In genomic region chr14:31261859-31262739, GRCh38 we compare ENCODE assay signal across 8 cellular contexts. TPM values are rescaled to one million over a fixed set of nuclear protein-coding genes. Genes with fewer than 3 reads are reported as not detected.
DNase-seq lines count a peak whose midpoint lies in the region; ATAC-seq and TF ChIP-seq lines count a peak whose summit lies in the region.

No MANE protein-coding gene starts in this region.

- H3F3A ChIP-seq in DOHH2 (ENCODE audit: control insufficient read depth, insufficient read depth), result 0 out of 2 replicates have a peak, but pooled peaks cover 2% of the 10 kb centered on the region

- no peaks in the 10 kb centered on the region for H3K27me3 ChIP-seq in DOHH2 (ENCODE audit: control insufficient read depth, low read length)
- H3K27me3 ChIP-seq in ovary, result no peaks in the 10 kb centered on the region

- no peaks in the 10 kb centered on the region for H3K9me2 ChIP-seq in DOHH2 (replicated peaks; ENCODE audit: control insufficient read depth, low read length)

- intact Hi-C loops in ovary (cut with DNase I), result no loop called here

- 29 to 35% (median 33%) methylated on average over 6 of the region's 6 CpGs for WGBS in ovary, 3 donors

- peaks cover 20% of the 10 kb centered on the region for H3K4me1 ChIP-seq in DOHH2 (ENCODE audit: control insufficient read depth, low read length)
- peaks cover 3% of the 10 kb centered on the region for H3K4me1 ChIP-seq in ovary (ENCODE audit: insufficient read depth)

- H3K4me2 ChIP-seq in DOHH2 (ENCODE audit: low read length), result peak overlapping the region; percentile 54

- H3K4me3 ChIP-seq in DOHH2 (ENCODE audit: low read length) (peak overlapping the region; percentile 42), choroid plexus epithelial cell (ENCODE audit: low read depth, low read length) (no peak overlapping the region), ovary (no peak overlapping the region)

- H3K36me3 ChIP-seq in DOHH2 (ENCODE audit: control insufficient read depth, low read length) (no peaks in the 10 kb centered on the region), ovary (no peaks in the 10 kb centered on the region)

- TF ChIP-seq EP300 in ovary (IDR thresholded peaks at IDR 0.05), result no peak

- no peak for TF ChIP-seq POLR2A in ovary (IDR thresholded peaks at IDR 0.05)

- peak overlapping the region; percentile 50 for H3K27ac ChIP-seq in DOHH2 (ENCODE audit: low read depth, low read length)
- peak overlapping the region in 1 of 2 donors; percentile 38 for H3K27ac ChIP-seq in ovary

- DNase-seq in NCI-H1436 treated with DMSO at 0.1 percent for 48 hours (lab: John Stamatoyannopoulos, UW) (peak; percentile 4), choroid plexus epithelial cell (ENCODE audit: low read depth) (peak; percentile 80), ovary (peak in 3 of 5 donors; percentile 25 to 65 (median 43)), omental fat pad (ENCODE audit: low spot score) (no peak), 8988T (no peak)
- no peak for DNase-seq in activated effector memory CD4-positive, alpha-beta T cell treated with anti-CD3 and anti-CD28 coated beads, Interleukin-2, amount 50 U/mL, for 16 hours

- H3K9me3 ChIP-seq in DOHH2 (ENCODE audit: control insufficient read depth, insufficient read depth, low read length) (no peaks in the 10 kb centered on the region), ovary (no peaks in the 10 kb centered on the region)

- TF ChIP-seq CTCF in DOHH2 (IDR thresholded peaks at IDR 0.05; ENCODE audit: low read depth, low read length, poor library complexity, severe bottlenecking) (no peak), choroid plexus epithelial cell (conservative IDR thresholded peaks at IDR 0.05; ENCODE audit: low read depth, low read length) (no peak), ovary (IDR thresholded peaks at IDR 0.05) (no peak), omental fat pad (IDR thresholded peaks at IDR 0.05) (no peak)

- H4K20me1 ChIP-seq in DOHH2 (ENCODE audit: control insufficient read depth, insufficient read depth, low read depth, low read length), result no peaks in the 10 kb centered on the region

- no peaks in the 10 kb centered on the region for H3K79me2 ChIP-seq in DOHH2 (ENCODE audit: control insufficient read depth, low read length)

- ATAC-seq in HG03135 (IDR thresholded peaks at IDR 0.05; ENCODE audit: unreplicated experiment) (no peak), omental fat pad (ENCODE audit: low FRiP score) (no peak)

RNA-seq across cellular contexts. Expression of gene HECTD1, which starts 54.5 kb away (rescaled TPM):
- total RNA-seq in ovary (100 to 1,000 TPM; 124 to 186 (median 151) TPM), omental fat pad (100 to 1,000 TPM; 189 to 236 (median 209) TPM)
- 10 to 100 TPM; 59.7 to 79.4 TPM for polyA plus RNA-seq in ovary

Comparison
In these comparisons a context has a peak if more than half of its experiments do, and no peak if none do; other contexts are left out.
1. DNase-seq: peak in NCI-H1436 treated with DMSO at 0.1 percent for 48 hours (single experiment), choroid plexus epithelial cell (single experiment) and ovary (3 of 5); none in omental fat pad (single experiment), activated effector memory CD4-positive, alpha-beta T cell treated with anti-CD3 and anti-CD28 coated beads, Interleukin-2, amount 50 U/mL, for 16 hours (single experiment) and 8988T (single experiment).